In genomic region chr6:47308223-47308567, GRCh38 we compare ENCODE assay signal across 9 cellular contexts. TPM values are rescaled to one million over a fixed set of nuclear protein-coding genes. Genes with fewer than 3 reads are reported as not detected.
A peak's percentile ranks its signal among the peaks of the same experiment; 100 is the strongest.
DNase-seq lines count a peak whose midpoint lies in the region; ATAC-seq and TF ChIP-seq lines count a peak whose summit lies in the region.
"Had no signal": no experiment of that assay in that cellular context is flagged by ENCODE, and none has a peak within 500 bp of the region (broad histone marks: within the 10 kb centered on the region; RNA-seq: fewer than 3 reads in every experiment).

No MANE protein-coding gene starts in this region.

- peaks cover 36% of the 10 kb centered on the region for H3K4me1 ChIP-seq in mucosa of stomach (ENCODE audit: control insufficient read depth, insufficient read depth, low read length)

- H3K27me3 ChIP-seq in mucosa of stomach (ENCODE audit: control insufficient read depth, insufficient read depth, low read length): no peaks in the 10 kb centered on the region

- peak overlapping the region in 3 of 4 donors; percentile 7 to 84 (median 84) for H3K4me3 Mint-ChIP-seq in IgD-negative memory B cell

- peaks cover 4 to 7% (median 5%) of the 10 kb centered on the region in 3 donors for H3K4me1 Mint-ChIP-seq in IgD-negative memory B cell

- no peaks in the 10 kb centered on the region for H3K36me3 Mint-ChIP-seq in IgD-negative memory B cell

- CTCF ChIA-PET in AG04449 (lab: Yijun Ruan, JAX): interaction anchor here (15.2 kb wide), 1 partner anchor 213 kb away, joined by 331 read pairs; no protein-coding TSS in a partner anchor

- no peak for DNase-seq in AG04449 (ENCODE audit: low read depth, low spot score)
- peak; percentile 46 for DNase-seq in choroid plexus epithelial cell (ENCODE audit: low read depth)
- no peak for DNase-seq in HT-29 (ENCODE audit: low spot score)
- DNase-seq in NCI-H2081 treated with DMSO at 0.1 percent for 48 hours (lab: John Stamatoyannopoulos, UW): no peak
- no peak for DNase-seq in DMS79 (lab: John Stamatoyannopoulos, UW)
- DNase-seq: NK-92 treated with Interleukin-12 subunit alpha and Interleukin-12 subunit beta, amount 100 ng/mL, for 24 hours had no signal

- no peaks in the 10 kb centered on the region for H3K9me3 Mint-ChIP-seq in IgD-negative memory B cell

- H3K4me3 ChIP-seq in AG04449 (ENCODE audit: low read depth, low read length) (peak overlapping the region; percentile 75), choroid plexus epithelial cell (ENCODE audit: low read depth, low read length) (peak overlapping the region; percentile 88), mucosa of stomach (ENCODE audit: low read length) (peak overlapping the region; percentile 72)

- no peak for ATAC-seq in HG02571 (IDR thresholded peaks at IDR 0.05; ENCODE audit: unreplicated experiment)

- H3K27ac Mint-ChIP-seq in IgD-negative memory B cell: peak overlapping the region in 1 of 3 donors; percentile 6

- H3K9ac ChIP-seq in mucosa of stomach (ENCODE audit: low read length): peak overlapping the region; percentile 95

- H3K27me3 Mint-ChIP-seq in IgD-negative memory B cell: peaks cover 35% of the 10 kb centered on the region

- H3K9me3 ChIP-seq in mucosa of stomach (ENCODE audit: control insufficient read depth, low read length): no peaks in the 10 kb centered on the region

- H3K36me3 ChIP-seq in mucosa of stomach (ENCODE audit: control insufficient read depth, insufficient read depth, low read length): no peaks in the 10 kb centered on the region

- POLR2A ChIA-PET in AG04449 (lab: Yijun Ruan, JAX): no interaction called here

- TF ChIP-seq CTCF in AG04449 (IDR thresholded peaks at IDR 0.05; ENCODE audit: insufficient read depth, low read length, missing control alignments): no peak
- TF ChIP-seq CTCF in choroid plexus epithelial cell (conservative IDR thresholded peaks at IDR 0.05; ENCODE audit: low read depth, low read length): no peak

RNA-seq across cellular contexts. Expression of gene TNFRSF21, which starts 1.5 kb away (rescaled TPM):
- 0.31 TPM for polyA plus RNA-seq in IgD-negative memory B cell
- 115 and 117 TPM in 2 replicates for total RNA-seq in HT-29 (2014; rRNA removed; shearing (Covaris generic))
